19 cellular contexts compared by ENCODE assay signal in the genomic region with DNA sequence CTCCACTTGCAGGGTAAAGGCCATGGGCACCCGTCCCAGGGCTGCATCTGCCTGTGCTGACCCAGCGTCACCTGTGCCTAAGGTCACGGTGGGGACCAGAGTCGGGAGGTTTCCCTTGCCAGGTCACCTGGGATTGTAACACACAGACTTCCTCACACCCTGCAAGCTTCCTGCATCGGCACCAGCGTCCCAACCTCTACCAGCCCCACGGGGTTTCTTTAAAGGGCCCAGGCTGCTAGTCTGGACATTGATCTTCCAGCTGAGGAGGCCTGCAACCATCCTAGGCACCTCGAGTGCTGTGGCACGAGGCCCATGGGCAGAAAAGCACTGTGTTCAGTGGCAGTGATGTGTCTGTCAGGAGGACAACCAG. TPM values are rescaled to one million over a fixed set of nuclear protein-coding genes. Genes with fewer than 3 reads are reported as not detected.
A peak's percentile ranks its signal among the peaks of the same experiment; 100 is the strongest.
DNase-seq lines count a peak whose midpoint lies in the region; ATAC-seq and TF ChIP-seq lines count a peak whose summit lies in the region.
"Had no signal": no experiment of that assay in that cellular context is flagged by ENCODE, and none has a peak within 500 bp of the region (broad histone marks: within the 10 kb centered on the region; RNA-seq: fewer than 3 reads in every experiment).

No MANE protein-coding gene starts in this region.

- H3K27ac Mint-ChIP-seq in chondrocyte (ENCODE audit: unreplicated experiment) = no peak overlapping the region
- peak overlapping the region in 6 of 9 donors; percentile 5 to 91 (median 59) for H3K27ac Mint-ChIP-seq in naive thymus-derived CD4-positive, alpha-beta T cell
- H3K27ac Mint-ChIP-seq: brain, H9 had no signal

- H3K4me3 ChIP-seq in naive thymus-derived CD4-positive, alpha-beta T cell (ENCODE audit: low read length) = no peak overlapping the region
- no peak overlapping the region for H3K4me3 ChIP-seq in tibial artery
- H3K4me3 ChIP-seq: esophagus squamous epithelium had no signal

- no peaks in the 10 kb centered on the region for H3K9me3 Mint-ChIP-seq in chondrocyte (ENCODE audit: low read depth)
- H3K9me3 Mint-ChIP-seq in naive thymus-derived CD4-positive, alpha-beta T cell = peaks cover 0 to 3% (median 0%) of the 10 kb centered on the region in 11 donors
- H3K9me3 Mint-ChIP-seq: brain, H9 had no signal

- POLR2A ChIA-PET in naive thymus-derived CD4-positive, alpha-beta T cell (lab: Charles Lee) = interaction anchor here (1.3 to 6.1 kb wide), 2 partner anchors 9 to 11 kb away, joined by 3 to 50 read pairs; a partner anchor contains a TSS

- H3K36me3 ChIP-seq in naive thymus-derived CD4-positive, alpha-beta T cell (ENCODE audit: control insufficient read depth in 2 of 3, insufficient read depth in 3 of 3, low read length in 3 of 3) = peaks cover 0 to 34% (median 3%) of the 10 kb centered on the region in 3 experiments
- peaks cover 8 to 30% (median 16%) of the 10 kb centered on the region in 3 donors for H3K36me3 ChIP-seq in tibial artery

- no peak overlapping the region for H3K27ac ChIP-seq in naive thymus-derived CD4-positive, alpha-beta T cell (ENCODE audit: low read depth, low read length)
- peak overlapping the region; percentile 51 to 85 for H3K27ac ChIP-seq in tibial artery

- intact Hi-C loops in cardiac septum (cut with DNase I) = no loop called here
- intact Hi-C loops in Right ventricle myocardium inferior (cut with DNase I) = no loop called here
- intact Hi-C loops in naive thymus-derived CD4-positive, alpha-beta T cell (cut with micrococcal nuclease) = no loop called here
- intact Hi-C loops in tibial artery (cut with DNase I; ENCODE audit: low total_unique reads) = no loop called here

- DNase-seq in cardiac septum (ENCODE audit: low spot score) (peak; percentile 71), Right ventricle myocardium inferior (ENCODE audit: missing footprints) (no peak), chondrocyte (ENCODE audit: low spot score) (peak; percentile 63), tibial artery (peak in 1 of 2 donors; percentile 60), HPDE6-E6E7 (ENCODE audit: extremely low spot score) (no peak)
- no peak for DNase-seq in naive thymus-derived CD4-positive, alpha-beta T cell
- DNase-seq: COR-L47, esophagus squamous epithelium, H9, KG1, NCI-H1105, NCI-H69 had no signal

- peaks cover 1% of the 10 kb centered on the region for H3K36me3 Mint-ChIP-seq in chondrocyte (ENCODE audit: low read depth)
- H3K36me3 Mint-ChIP-seq in naive thymus-derived CD4-positive, alpha-beta T cell = peaks cover 0 to 18% (median 0%) of the 10 kb centered on the region in 5 donors
- H3K36me3 Mint-ChIP-seq: brain had no signal

- no peak overlapping the region for H3K4me3 Mint-ChIP-seq in chondrocyte (ENCODE audit: unreplicated experiment)
- H3K4me3 Mint-ChIP-seq in naive thymus-derived CD4-positive, alpha-beta T cell = no peak overlapping the region
- H3K4me3 Mint-ChIP-seq: brain, H9 had no signal

- ATAC-seq in Right ventricle myocardium inferior (no peak), GM21825 (IDR thresholded peaks at IDR 0.05; ENCODE audit: unreplicated experiment) (no peak), HG03196 (IDR thresholded peaks at IDR 0.05; ENCODE audit: unreplicated experiment) (no peak)
- ATAC-seq in naive thymus-derived CD4-positive, alpha-beta T cell = no peak
- ATAC-seq: Panc1 had no signal

- H3K27me3 ChIP-seq in naive thymus-derived CD4-positive, alpha-beta T cell (ENCODE audit: control insufficient read depth in 2 of 2, insufficient read depth in 2 of 2, low read length in 2 of 2) = no peaks in the 10 kb centered on the region
- H3K27me3 ChIP-seq in tibial artery = no peaks in the 10 kb centered on the region
- H3K27me3 ChIP-seq: esophagus squamous epithelium had no signal

- no peaks in the 10 kb centered on the region for H3K9me3 ChIP-seq in naive thymus-derived CD4-positive, alpha-beta T cell (ENCODE audit: control insufficient read depth in 2 of 3, low read length in 3 of 3)
- no peaks in the 10 kb centered on the region for H3K9me3 ChIP-seq in tibial artery
- H3K9me3 ChIP-seq: esophagus squamous epithelium had no signal

- H3K4me1 ChIP-seq in naive thymus-derived CD4-positive, alpha-beta T cell (ENCODE audit: control insufficient read depth in 2 of 2, insufficient read depth in 2 of 2, low read length in 2 of 2) = peaks cover 25 to 28% of the 10 kb centered on the region in 2 donors
- H3K4me1 ChIP-seq in tibial artery = peaks cover 7 to 98% (median 90%) of the 10 kb centered on the region in 4 donors

- CTCF ChIA-PET in naive thymus-derived CD4-positive, alpha-beta T cell (lab: Charles Lee) = no interaction called here

- H3K4me1 Mint-ChIP-seq in chondrocyte (ENCODE audit: low read depth) = peaks cover 3% of the 10 kb centered on the region
- peaks cover 21 to 56% (median 34%) of the 10 kb centered on the region in 7 donors for H3K4me1 Mint-ChIP-seq in naive thymus-derived CD4-positive, alpha-beta T cell

- peaks cover 10% of the 10 kb centered on the region for H3K27me3 Mint-ChIP-seq in chondrocyte (ENCODE audit: low read depth)
- H3K27me3 Mint-ChIP-seq in naive thymus-derived CD4-positive, alpha-beta T cell = no peaks in the 10 kb centered on the region

- TF ChIP-seq CTCF in chondrocyte (IDR thresholded peaks at IDR 0.05) (no peak), tibial artery (IDR thresholded peaks at IDR 0.05) (no peak)

RNA-seq across cellular contexts. Expression of a gene that starts 12.6 kb away (rescaled TPM):
- total RNA-seq in cardiac septum (47.6 TPM), Right ventricle myocardium inferior (135 TPM), chondrocyte (1.5 to 5.5 TPM (median 5.5 TPM) in 3 replicates)
- total RNA-seq in naive thymus-derived CD4-positive, alpha-beta T cell = 10 to 100 TPM; 33.1 to 51.7 (median 38.4) TPM
- polyA plus RNA-seq in naive thymus-derived CD4-positive, alpha-beta T cell = 10 to 100 TPM; 39.7 to 44.7 TPM
- total RNA-seq: G401 had no signal

RNA-seq across cellular contexts. Expression of a gene that starts 36.6 kb away (rescaled TPM):
- 0.54 TPM for total RNA-seq in cardiac septum
- total RNA-seq in Right ventricle myocardium inferior = 0.14 TPM
- total RNA-seq in chondrocyte = not detected in 3 replicates
- total RNA-seq in naive thymus-derived CD4-positive, alpha-beta T cell = not detected
- not detected for polyA plus RNA-seq in naive thymus-derived CD4-positive, alpha-beta T cell
- total RNA-seq: A673, esophagus squamous epithelium, G401, H9, osteocyte had no signal

RNA-seq across cellular contexts. Expression of a gene that starts 52.8 kb away (rescaled TPM):
- total RNA-seq in cardiac septum (28.2 TPM), Right ventricle myocardium inferior (26.8 TPM), chondrocyte (77.7 to 82.2 TPM (median 79.9 TPM) in 3 replicates)
- 10 to 100 TPM; 28.2 to 47.3 (median 38.8) TPM for total RNA-seq in naive thymus-derived CD4-positive, alpha-beta T cell
- 10 to 100 TPM; 70.2 to 74.6 TPM for polyA plus RNA-seq in naive thymus-derived CD4-positive, alpha-beta T cell

Comparison
In these comparisons a context has a peak if more than half of its experiments do, and no peak if none do; other contexts are left out.
1. DNase-seq: peak in cardiac septum (single experiment) and chondrocyte (single experiment); none in Right ventricle myocardium inferior (single experiment), naive thymus-derived CD4-positive, alpha-beta T cell (0 of 9) and HPDE6-E6E7 (single experiment).